ENCODE assay signal across 19 cellular contexts in genomic region chr20:20895537-20895936, GRCh38.
DNase-seq lines count a peak whose midpoint lies in the region; ATAC-seq, FAIRE-seq and TF ChIP-seq lines count a peak whose summit lies in the region.
"Had no signal": no experiment of that assay in that cellular context is flagged by ENCODE, and none has a peak within 500 bp of the region (broad histone marks: within the 10 kb centered on the region; RNA-seq: fewer than 3 reads in every experiment).

No MANE protein-coding gene starts in this region.

- H3K9me3 Mint-ChIP-seq in natural killer cell treated with Interleukin-12 subunit alpha and Interleukin-12 subunit beta and Interleukin-15 and Interleukin-18, amount 100 ng/mL, for 72 hours = no peaks in the 10 kb centered on the region
- no peaks in the 10 kb centered on the region for H3K9me3 Mint-ChIP-seq in activated T-cell treated with anti-CD3 and anti-CD28 coated beads, Interleukin-2, amount 50 U/mL, for 72 hours
- H3K9me3 Mint-ChIP-seq: CD4-positive, alpha-beta T cell; IgD-negative memory B cell had no signal

- TF ChIP-seq POLR2A in HepG2 (IDR thresholded peaks at IDR 0.05; ENCODE audit: insufficient read depth in 1 of 2, low read depth in 2 of 2, low read length in 2 of 2) (no peak), right lobe of liver (IDR thresholded peaks at IDR 0.05) (no peak)

- H3K4me3 ChIP-seq in HepG2 (replicated peaks in 1 of 3; ENCODE audit: insufficient read depth in 1 of 3, low read depth in 2 of 3, low read length in 3 of 3) = no peak overlapping the region
- no peak overlapping the region for H3K4me3 ChIP-seq in right lobe of liver
- H3K4me3 ChIP-seq in epithelial cell of proximal tubule (ENCODE audit: low read depth, low read length) = no peak overlapping the region
- H3K4me3 ChIP-seq: BLaER1 treated with 17β-estradiol and CSF1 and Interleukin-3, amounts not matched to agents 10 nM and 100 nM had no signal

- H4K20me1 ChIP-seq in HepG2 (ENCODE audit: insufficient read depth, low read length) = no peaks in the 10 kb centered on the region
- H4K20me1 ChIP-seq: BLaER1 treated with 17β-estradiol and CSF1 and Interleukin-3, amounts not matched to agents 10 nM and 100 nM had no signal

- no peak overlapping the region for H3K9ac ChIP-seq in HepG2 (ENCODE audit: insufficient read depth, low read depth, low read length)
- H3K9ac ChIP-seq: BLaER1 treated with 17β-estradiol and CSF1 and Interleukin-3, amounts not matched to agents 10 nM and 100 nM had no signal

- peak overlapping the region; percentile 52 for H3K4me2 ChIP-seq in HepG2 (ENCODE audit: low read depth, low read length)

- TF ChIP-seq RAD21 in HepG2 (CRISPR knock-in tag; IDR thresholded peaks at IDR 0.05) = no peak

- no peaks in the 10 kb centered on the region for H3K9me3 ChIP-seq in HepG2 (ENCODE audit: low read length)
- H3K9me3 ChIP-seq in right lobe of liver = no peaks in the 10 kb centered on the region

- POLR2A ChIA-PET in HepG2 (lab: Yijun Ruan, JAX) = no interaction called here

- no peak overlapping the region for H3K27ac ChIP-seq in HepG2 (ENCODE audit: extremely low read length, insufficient read depth, low read length)
- no peak overlapping the region for H3K27ac ChIP-seq in right lobe of liver
- H3K27ac ChIP-seq: 22Rv1; BLaER1 treated with 17β-estradiol and CSF1 and Interleukin-3, amounts not matched to agents 10 nM and 100 nM had no signal

- TF ChIP-seq CTCF in HepG2 (CRISPR knock-in tag; IDR thresholded peaks at IDR 0.05) (no peak), right lobe of liver (IDR thresholded peaks at IDR 0.05) (no peak), epithelial cell of proximal tubule (conservative IDR thresholded peaks at IDR 0.05; ENCODE audit: low read depth, low read length) (no peak)

- FAIRE-seq in HepG2 (lab: Jason Lieb, UNC) = no peak
- FAIRE-seq: GM12891, GM19239, H54 had no signal

- H3K4me1 Mint-ChIP-seq in natural killer cell treated with Interleukin-12 subunit alpha and Interleukin-12 subunit beta and Interleukin-15 and Interleukin-18, amount 100 ng/mL, for 72 hours (ENCODE audit: low read depth in 2 of 2) = no peaks in the 10 kb centered on the region
- H3K4me1 Mint-ChIP-seq in activated T-cell treated with anti-CD3 and anti-CD28 coated beads, Interleukin-2, amount 50 U/mL, for 72 hours (ENCODE audit: low read depth) = no peaks in the 10 kb centered on the region
- H3K4me1 Mint-ChIP-seq: IgD-negative memory B cell had no signal

- in situ Hi-C loops in HepG2 (cut with HindIII; ENCODE audit: extremely low pct_ligation_motif_present, low pct_unique_long_range_greater_than_20kb) = no loop called here

- H3K4me1 ChIP-seq in HepG2 (ENCODE audit: insufficient read depth, low read length) (peaks cover 27% of the 10 kb centered on the region), right lobe of liver (no peaks in the 10 kb centered on the region)

- no peaks in the 10 kb centered on the region for H3K36me3 ChIP-seq in HepG2 (replicated peaks in 1 of 2; ENCODE audit: control insufficient read depth in 1 of 2, insufficient read depth in 2 of 2, low read length in 2 of 2)
- H3K36me3 ChIP-seq in right lobe of liver = no peaks in the 10 kb centered on the region
- H3K36me3 ChIP-seq: BLaER1 treated with 17β-estradiol and CSF1 and Interleukin-3, amounts not matched to agents 10 nM and 100 nM had no signal

- H3K36me3 Mint-ChIP-seq in natural killer cell treated with Interleukin-12 subunit alpha and Interleukin-12 subunit beta and Interleukin-15 and Interleukin-18, amount 100 ng/mL, for 72 hours = no peaks in the 10 kb centered on the region
- no peaks in the 10 kb centered on the region for H3K36me3 Mint-ChIP-seq in activated T-cell treated with anti-CD3 and anti-CD28 coated beads, Interleukin-2, amount 50 U/mL, for 72 hours (ENCODE audit: insufficient read depth in 2 of 2)
- H3K36me3 Mint-ChIP-seq: IgD-negative memory B cell had no signal

- peaks cover 0 to 19% of the 10 kb centered on the region in 2 donors for H3K27me3 Mint-ChIP-seq in natural killer cell treated with Interleukin-12 subunit alpha and Interleukin-12 subunit beta and Interleukin-15 and Interleukin-18, amount 100 ng/mL, for 72 hours
- no peaks in the 10 kb centered on the region for H3K27me3 Mint-ChIP-seq in activated T-cell treated with anti-CD3 and anti-CD28 coated beads, Interleukin-2, amount 50 U/mL, for 72 hours (ENCODE audit: low read depth)

- intact Hi-C loops in HepG2 (cut with micrococcal nuclease; ENCODE audit: unreplicated experiment) = no loop called here
- intact Hi-C loops in right lobe of liver (cut with DNase I) = no loop called here

- ATAC-seq in HepG2 (peak; percentile 82), right lobe of liver (no peak)
- ATAC-seq in natural killer cell treated with Interleukin-12 subunit alpha and Interleukin-12 subunit beta and Interleukin-15 and Interleukin-18, amount 100 ng/mL, for 72 hours = no peak
- ATAC-seq in activated T-cell treated with anti-CD3 and anti-CD28 coated beads, Interleukin-2, amount 50 U/mL, for 72 hours (replicated peaks in 1 of 2) = no peak
- ATAC-seq: HCT116 had no signal

- H3K27ac Mint-ChIP-seq in natural killer cell treated with Interleukin-12 subunit alpha and Interleukin-12 subunit beta and Interleukin-15 and Interleukin-18, amount 100 ng/mL, for 72 hours = no peak overlapping the region
- H3K27ac Mint-ChIP-seq in activated T-cell treated with anti-CD3 and anti-CD28 coated beads, Interleukin-2, amount 50 U/mL, for 72 hours = no peak overlapping the region
- H3K27ac Mint-ChIP-seq: CD4-positive, alpha-beta T cell; IgD-negative memory B cell had no signal

- no peak overlapping the region for H2AFZ ChIP-seq in HepG2 (ENCODE audit: low read length)

- H3K27me3 ChIP-seq in HepG2 (ENCODE audit: control insufficient read depth in 1 of 2, insufficient read depth in 2 of 2, low read length in 2 of 2) (no peaks in the 10 kb centered on the region; a peak in 1 of 5 replicates), right lobe of liver (no peaks in the 10 kb centered on the region)
- H3K27me3 ChIP-seq: BLaER1 treated with 17β-estradiol and CSF1 and Interleukin-3, amounts not matched to agents 10 nM and 100 nM had no signal

- no peak for TF ChIP-seq EP300 in HepG2 (IDR thresholded peaks at IDR 0.05; ENCODE audit: low read depth in 2 of 2, low read length in 2 of 2)
- no peak for TF ChIP-seq EP300 in HepG2 (CRISPR knock-in tag; IDR thresholded peaks at IDR 0.05; ENCODE audit: borderline replicate concordance)

- no peak overlapping the region for H3K4me3 Mint-ChIP-seq in natural killer cell treated with Interleukin-12 subunit alpha and Interleukin-12 subunit beta and Interleukin-15 and Interleukin-18, amount 100 ng/mL, for 72 hours
- no peak overlapping the region for H3K4me3 Mint-ChIP-seq in activated T-cell treated with anti-CD3 and anti-CD28 coated beads, Interleukin-2, amount 50 U/mL, for 72 hours
- H3K4me3 Mint-ChIP-seq: CD4-positive, alpha-beta T cell; IgD-negative memory B cell had no signal

- H3K79me2 ChIP-seq in HepG2 (ENCODE audit: insufficient read depth, low read length) = no peaks in the 10 kb centered on the region

- CTCF ChIA-PET in HepG2 (lab: Yijun Ruan, JAX; ENCODE audit: low intra/inter-chr PET ratio, low total read pairs) = no interaction called here

- BruUV-seq in HepG2 (replicated peaks; lab: Mats Ljungman, UMichigan) = no TSS peak

- 4% methylated on average over 12 of the region's 12 CpGs for WGBS in HepG2 (ENCODE audit: low lambda C conversion rate)
- 74% methylated on average over 12 of the region's 12 CpGs for WGBS in right lobe of liver (ENCODE audit: insufficient coverage, low coverage, low lambda C conversion rate, missing lambda C conversion rate)

- DNase-seq in HepG2 (ENCODE audit: low spot score) = peak; percentile 57
- no peak for DNase-seq in right lobe of liver
- peak; percentile 23 for DNase-seq in epithelial cell of proximal tubule (ENCODE audit: low read depth)
- peak; percentile 62 for DNase-seq in left kidney (ENCODE audit: low read depth, low spot score)
- no peak for DNase-seq in HT-29 (ENCODE audit: low spot score)
- no peak for DNase-seq in natural killer cell treated with Interleukin-12 subunit alpha and Interleukin-12 subunit beta and Interleukin-15 and Interleukin-18, amount 100 ng/mL, for 72 hours (ENCODE audit: low spot score)
- DNase-seq in activated T-cell treated with anti-CD3 and anti-CD28 coated beads, Interleukin-2, amount 50 U/mL, for 72 hours = no peak
- DNase-seq: AML-193; Calu3; CD4-positive, alpha-beta T cell; DMS 273 treated with DMSO at 0.1 percent for 48 hours; KG1 had no signal

TF ChIP-seq in HepG2, 621 proteins besides CTCF, POLR2A, EP300 and RAD21 (continues in another document):
- TF ChIP-seq ZFY (CRISPR knock-in tag; IDR thresholded peaks at IDR 0.05) (no peak), ELK4 (CRISPR knock-in tag; IDR thresholded peaks at IDR 0.05; ENCODE audit: borderline replicate concordance) (no peak), CAMTA2 (CRISPR knock-in tag; IDR thresholded peaks at IDR 0.05; ENCODE audit: borderline replicate concordance) (no peak), THRA (CRISPR knock-in tag; IDR thresholded peaks at IDR 0.05; ENCODE audit: borderline replicate concordance) (no peak)

Comparison
In these comparisons a context has a peak if more than half of its experiments do, and no peak if none do; other contexts are left out.
1. DNase-seq: peak in HepG2 (single experiment), epithelial cell of proximal tubule (single experiment) and left kidney (single experiment); none in right lobe of liver (0 of 3), HT-29 (single experiment), natural killer cell treated with Interleukin-12 subunit alpha and Interleukin-12 subunit beta and Interleukin-15 and Interleukin-18, amount 100 ng/mL, for 72 hours (single experiment) and activated T-cell treated with anti-CD3 and anti-CD28 coated beads, Interleukin-2, amount 50 U/mL, for 72 hours (0 of 2).